10 cellular contexts compared by ENCODE assay signal in genomic region chr1:205939690-205940330, GRCh38. TPM values are rescaled to one million over a fixed set of nuclear protein-coding genes. Genes with fewer than 3 reads are reported as not detected.
DNase-seq lines count a peak whose midpoint lies in the region; TF ChIP-seq lines count a peak whose summit lies in the region.
"Had no signal": no experiment of that assay in that cellular context is flagged by ENCODE, and none has a peak within 500 bp of the region (broad histone marks: within the 10 kb centered on the region; RNA-seq: fewer than 3 reads in every experiment).

No MANE protein-coding gene starts in this region.

- CTCF ChIA-PET in Calu3 (lab: Charles Lee), result interaction anchor here (0.6 kb wide), 1 partner anchor 103 kb away, joined by 3 read pairs; no protein-coding TSS in a partner anchor
- CTCF ChIA-PET in CD4-positive, alpha-beta memory T cell (lab: Charles Lee; ENCODE audit: partially characterized antibody), result interaction anchor here (0.6 to 1.0 kb wide), 2 partner anchors 22 to 265 kb away, joined by 3 read pairs; no protein-coding TSS in a partner anchor

- H3K9me3 ChIP-seq in OCI-LY1 (ENCODE audit: low read length), result no peaks in the 10 kb centered on the region
- no peaks in the 10 kb centered on the region for H3K9me3 ChIP-seq in CD4-positive, alpha-beta memory T cell (ENCODE audit: control insufficient read depth in 1 of 2, low read length in 2 of 2)
- no peaks in the 10 kb centered on the region for H3K9me3 ChIP-seq in transverse colon

- no TSS peak for BruUV-seq in Calu3 (replicated peaks; lab: Mats Ljungman, UMichigan)

- no peaks in the 10 kb centered on the region for H3K27me3 Mint-ChIP-seq in Calu3 (ENCODE audit: unreplicated experiment)
- H3K27me3 Mint-ChIP-seq in CD4-positive, alpha-beta memory T cell, result peaks cover 30 to 55% of the 10 kb centered on the region in 2 donors

- H3K27ac ChIP-seq in OCI-LY1 (ENCODE audit: low read depth, low read length, poor library complexity, severe bottlenecking) (no peak overlapping the region), transverse colon (no peak overlapping the region)
- H3K27ac ChIP-seq in CD4-positive, alpha-beta memory T cell (ENCODE audit: low read depth, low read length), result no peak overlapping the region

- no peak for TF ChIP-seq POLR2A in transverse colon (IDR thresholded peaks at IDR 0.05)

- no peak overlapping the region for H2AFZ ChIP-seq in OCI-LY1 (ENCODE audit: low read length)

- peak; percentile 63 for DNase-seq in Calu3
- peak; percentile 41 for DNase-seq in HuH-7.5 (ENCODE audit: low spot score)
- DNase-seq in iPS DF 4.7 (ENCODE audit: extremely low read depth, low spot score), result peak; percentile 41
- DNase-seq in NOMO-1 treated with DMSO at 0.1 percent for 48 hours (lab: John Stamatoyannopoulos, UW; ENCODE audit: unreplicated experiment), result no peak
- DNase-seq in CD4-positive, alpha-beta memory T cell, result no peak
- DNase-seq in GM19238 (ENCODE audit: insufficient read length, low spot score), result no peak
- no peak for DNase-seq in transverse colon

- H3K27ac Mint-ChIP-seq in Calu3 (ENCODE audit: unreplicated experiment), result no peak overlapping the region
- peak overlapping the region in 1 of 7 donors; percentile 36 for H3K27ac Mint-ChIP-seq in CD4-positive, alpha-beta memory T cell
- H3K27ac Mint-ChIP-seq: nephron had no signal

- H3K4me3 ChIP-seq in OCI-LY1 (ENCODE audit: low read depth, low read length, poor library complexity, severe bottlenecking) (no peak overlapping the region), transverse colon (no peak overlapping the region)
- H3K4me3 ChIP-seq in CD4-positive, alpha-beta memory T cell (ENCODE audit: low read length in 2 of 2), result no peak overlapping the region

- H3K4me1 ChIP-seq in OCI-LY1 (ENCODE audit: insufficient read depth, low read length, severe bottlenecking) (no peaks in the 10 kb centered on the region), transverse colon (no peaks in the 10 kb centered on the region)
- no peaks in the 10 kb centered on the region for H3K4me1 ChIP-seq in CD4-positive, alpha-beta memory T cell (ENCODE audit: insufficient read depth, low read length)

- TF ChIP-seq EP300 in transverse colon (IDR thresholded peaks at IDR 0.05; ENCODE audit: low read depth), result no peak

- POLR2A ChIA-PET in CD4-positive, alpha-beta memory T cell (lab: Charles Lee; ENCODE audit: partially characterized antibody), result no interaction called here

- H3K4me2 ChIP-seq in OCI-LY1 (ENCODE audit: low read length), result no peak overlapping the region

- no peaks in the 10 kb centered on the region for H3K9me3 Mint-ChIP-seq in Calu3 (ENCODE audit: low read depth, unreplicated experiment)
- no peaks in the 10 kb centered on the region for H3K9me3 Mint-ChIP-seq in CD4-positive, alpha-beta memory T cell
- H3K9me3 Mint-ChIP-seq: central memory CD8-positive, alpha-beta T cell; nephron had no signal

- H3F3A ChIP-seq in OCI-LY1 (ENCODE audit: insufficient read depth, low read length), result no peaks in the 10 kb centered on the region

- no peaks in the 10 kb centered on the region for H4K20me1 ChIP-seq in OCI-LY1 (ENCODE audit: insufficient read depth, low read length)

- H3K9me2 ChIP-seq in OCI-LY1 (ENCODE audit: low read depth, low read length), result no peaks in the 10 kb centered on the region

- no peak overlapping the region for H3K4me3 Mint-ChIP-seq in Calu3 (ENCODE audit: low read depth, unreplicated experiment)
- no peak overlapping the region for H3K4me3 Mint-ChIP-seq in CD4-positive, alpha-beta memory T cell
- H3K4me3 Mint-ChIP-seq: central memory CD8-positive, alpha-beta T cell; nephron had no signal

- intact Hi-C loops in Calu3 (cut with micrococcal nuclease; ENCODE audit: unreplicated experiment), result no loop called here
- intact Hi-C loops in CD4-positive, alpha-beta memory T cell (cut with micrococcal nuclease), result no loop called here
- intact Hi-C loops in transverse colon (cut with DNase I; ENCODE audit: low total_unique reads), result no loop called here

- in situ Hi-C loops in transverse colon (cut with MboI; ENCODE audit: low pct_ligation_motif_present in 1 of 4, low pct_unique_long_range_greater_than_20kb in 1 of 4, low sequenced_read_pairs in 3 of 4), result no loop called here

- no peaks in the 10 kb centered on the region for H3K36me3 ChIP-seq in OCI-LY1 (ENCODE audit: insufficient read depth, low read length)
- H3K36me3 ChIP-seq in CD4-positive, alpha-beta memory T cell (ENCODE audit: insufficient read depth, low read length), result no peaks in the 10 kb centered on the region
- no peaks in the 10 kb centered on the region for H3K36me3 ChIP-seq in transverse colon

- TF ChIP-seq CTCF in Calu3 (IDR thresholded peaks at IDR 0.05; ENCODE audit: unreplicated experiment), result peak; percentile 50
- peak; percentile 19; the same call in 1 of the 2 replicates for TF ChIP-seq CTCF in OCI-LY1 (IDR thresholded peaks at IDR 0.05; ENCODE audit: low read length)
- no peak for TF ChIP-seq CTCF in transverse colon (IDR thresholded peaks at IDR 0.05)

- peaks cover 84% of the 10 kb centered on the region for H3K4me1 Mint-ChIP-seq in Calu3 (ENCODE audit: low read depth, unreplicated experiment)
- no peaks in the 10 kb centered on the region for H3K4me1 Mint-ChIP-seq in CD4-positive, alpha-beta memory T cell
- H3K4me1 Mint-ChIP-seq: central memory CD8-positive, alpha-beta T cell; nephron had no signal

- H3K36me3 Mint-ChIP-seq in Calu3 (ENCODE audit: insufficient read depth, unreplicated experiment), result peaks cover 4% of the 10 kb centered on the region
- H3K36me3 Mint-ChIP-seq in CD4-positive, alpha-beta memory T cell, result no peaks in the 10 kb centered on the region

- no peaks in the 10 kb centered on the region for H3K79me2 ChIP-seq in OCI-LY1 (ENCODE audit: insufficient read depth, low read length)

- WGBS in transverse colon (ENCODE audit: low coverage in 1 of 2), 2 donors, result 51 to 55% methylated on average over 2 to 7 of the region's 7 CpGs

- H3K27me3 ChIP-seq in OCI-LY1 (ENCODE audit: insufficient read depth, low read length) (peaks cover 6% of the 10 kb centered on the region; the same call in 1 of the 2 replicates), transverse colon (peaks cover 28% of the 10 kb centered on the region)
- peaks cover 4% of the 10 kb centered on the region for H3K27me3 ChIP-seq in CD4-positive, alpha-beta memory T cell (ENCODE audit: insufficient read depth, low read length)

- H3K9ac ChIP-seq in OCI-LY1 (ENCODE audit: low read length), result no peak overlapping the region

RNA-seq across cellular contexts. Expression of gene SLC26A9, which starts 3.4 kb away (rescaled TPM):
- total RNA-seq in Calu3 (2022), result 4.2 and 7.6 TPM in 2 replicates
- not detected for total RNA-seq in CD4-positive, alpha-beta memory T cell
- not detected for polyA plus RNA-seq in CD4-positive, alpha-beta memory T cell
- not detected for total RNA-seq in transverse colon

Comparison
In these comparisons a context has a peak if more than half of its experiments do, and no peak if none do; other contexts are left out.
1. DNase-seq: peak in Calu3 (single experiment), HuH-7.5 (single experiment) and iPS DF 4.7 (single experiment); none in NOMO-1 treated with DMSO at 0.1 percent for 48 hours (single experiment), CD4-positive, alpha-beta memory T cell (0 of 5), GM19238 (single experiment) and transverse colon (single experiment).
2. CTCF ChIP-seq: peak in Calu3 (single experiment) and OCI-LY1 (single experiment); none in transverse colon (0 of 5).